ENCODE assay signal across 10 cellular contexts in genomic region chr16:46687486-46687885, GRCh38. TPM values are rescaled to one million over a fixed set of nuclear protein-coding genes. Genes with fewer than 3 reads are reported as not detected.
A peak's percentile ranks its signal among the peaks of the same experiment; 100 is the strongest.
DNase-seq lines count a peak whose midpoint lies in the region; ATAC-seq and TF ChIP-seq lines count a peak whose summit lies in the region.
"Had no signal": no experiment of that assay in that cellular context is flagged by ENCODE, and none has a peak within 500 bp of the region (broad histone marks: within the 10 kb centered on the region; RNA-seq: fewer than 3 reads in every experiment).

No MANE protein-coding gene starts in this region.

- CTCF ChIA-PET in activated CD4-positive, alpha-beta T cell treated with anti-CD3 and anti-CD28 coated beads for 36 hours (lab: Charles Lee): interaction anchor here (0.6 to 1.5 kb wide), 3 partner anchors 14 to 221 kb away, joined by 3 to 7 read pairs (median 6); no protein-coding TSS in a partner anchor

- H3K36me3 ChIP-seq in hepatocyte (replicated peaks; ENCODE audit: insufficient read depth, low read depth): no peaks in the 10 kb centered on the region
- H3K36me3 ChIP-seq in subcutaneous abdominal adipose tissue (ENCODE audit: control insufficient read depth in 5 of 5, insufficient read depth in 5 of 5, low read length in 5 of 5): no peaks in the 10 kb centered on the region

- H3K9ac ChIP-seq in subcutaneous abdominal adipose tissue (ENCODE audit: low read length in 5 of 5): peak overlapping the region in 4 of 5 donors; percentile 37 to 94 (median 89)

- peaks cover 71% of the 10 kb centered on the region for H3K79me2 ChIP-seq in hepatocyte

- POLR2A ChIA-PET in activated CD4-positive, alpha-beta T cell treated with anti-CD3 and anti-CD28 coated beads for 36 hours (lab: Charles Lee): no interaction called here

- H3K27ac ChIP-seq in VCaP (peak overlapping the region; percentile 75), hepatocyte (peak overlapping the region; percentile 93), subcutaneous abdominal adipose tissue (ENCODE audit: low read depth, low read length) (no peak overlapping the region)

- no peaks in the 10 kb centered on the region for H3K27me3 ChIP-seq in hepatocyte
- no peaks in the 10 kb centered on the region for H3K27me3 ChIP-seq in subcutaneous abdominal adipose tissue (ENCODE audit: control insufficient read depth in 5 of 5, insufficient read depth in 4 of 5, low read length in 5 of 5)

- H2AFZ ChIP-seq in hepatocyte: no peak overlapping the region

- no peak overlapping the region for H3K4me3 Mint-ChIP-seq in activated CD4-positive, alpha-beta T cell treated with anti-CD3 and anti-CD28 coated beads for 36 hours
- H3K4me3 Mint-ChIP-seq: memory B cell had no signal

- H3K27me3 Mint-ChIP-seq in activated CD4-positive, alpha-beta T cell treated with anti-CD3 and anti-CD28 coated beads for 36 hours: no peaks in the 10 kb centered on the region
- H3K27me3 Mint-ChIP-seq: memory B cell had no signal

- TF ChIP-seq CTCF in VCaP (conservative IDR thresholded peaks at IDR 0.05) (no peak), hepatocyte (IDR thresholded peaks at IDR 0.05; ENCODE audit: poor library complexity) (no peak)

- H3K4me2 ChIP-seq in hepatocyte: peak overlapping the region; percentile 78

- peaks cover 56% of the 10 kb centered on the region for H3K4me1 Mint-ChIP-seq in activated CD4-positive, alpha-beta T cell treated with anti-CD3 and anti-CD28 coated beads for 36 hours

- ATAC-seq in activated CD4-positive, alpha-beta T cell treated with anti-CD3 and anti-CD28 coated beads for 36 hours: no peak
- ATAC-seq in HG03565 (IDR thresholded peaks at IDR 0.05; ENCODE audit: unreplicated experiment): no peak
- no peak for ATAC-seq in HG02623 (IDR thresholded peaks at IDR 0.05; ENCODE audit: unreplicated experiment)

- H3K9me2 ChIP-seq in hepatocyte (replicated peaks; ENCODE audit: insufficient read depth): no peaks in the 10 kb centered on the region

- H4K20me1 ChIP-seq in hepatocyte (ENCODE audit: insufficient read depth, poor library complexity, severe bottlenecking): peaks cover 50% of the 10 kb centered on the region

- H3K27ac Mint-ChIP-seq in activated CD4-positive, alpha-beta T cell treated with anti-CD3 and anti-CD28 coated beads for 36 hours: peak overlapping the region; percentile 10
- H3K27ac Mint-ChIP-seq: memory B cell had no signal

- intact Hi-C loops in activated CD4-positive, alpha-beta T cell treated with anti-CD3 and anti-CD28 coated beads for 36 hours (cut with DNase I, micrococcal nuclease): loop anchor here (5.0 to 10.0 kb wide), 5 partner anchors 105 to 1927 kb away; partner anchors contain the start of genes ABCC11 (in 1 of the 2), LONP2 (in 1 of the 2), N4BP1 (in 1 of the 2) and SIAH1 (in 1 of the 2)

- no peaks in the 10 kb centered on the region for H3K9me3 Mint-ChIP-seq in activated CD4-positive, alpha-beta T cell treated with anti-CD3 and anti-CD28 coated beads for 36 hours (ENCODE audit: low read depth)
- H3K9me3 Mint-ChIP-seq: memory B cell had no signal

- DNase-seq in activated CD4-positive, alpha-beta T cell treated with anti-CD3 and anti-CD28 coated beads for 36 hours: no peak
- no peak for DNase-seq in activated CD4-positive, alpha-beta T cell treated with anti-CD3 and anti-CD28 coated beads, Interleukin-2, amount 50 U/mL, for 1 hour
- DNase-seq in hepatocyte (ENCODE audit: low spot score) (peak; percentile 6), occipital lobe (lab: John Stamatoyannopoulos, UW) (no peak)
- DNase-seq: NCI-H2107 had no signal

- peaks cover 18% of the 10 kb centered on the region for H3K36me3 Mint-ChIP-seq in activated CD4-positive, alpha-beta T cell treated with anti-CD3 and anti-CD28 coated beads for 36 hours (ENCODE audit: low read depth)
- H3K36me3 Mint-ChIP-seq: memory B cell had no signal

- no peaks in the 10 kb centered on the region for H3K9me3 ChIP-seq in hepatocyte (ENCODE audit: low read depth)
- no peaks in the 10 kb centered on the region for H3K9me3 ChIP-seq in subcutaneous abdominal adipose tissue (ENCODE audit: control insufficient read depth in 5 of 5, low read length in 5 of 5)

- 53% methylated on average over 9 of the region's 9 CpGs for WGBS in hepatocyte (ENCODE audit: low lambda C conversion rate, missing lambda C conversion rate)

- H3K4me1 ChIP-seq in hepatocyte (ENCODE audit: insufficient read depth) (peaks cover 27% of the 10 kb centered on the region), subcutaneous abdominal adipose tissue (ENCODE audit: control insufficient read depth in 5 of 5, insufficient read depth in 5 of 5, low read length in 5 of 5) (peaks cover 0 to 35% (median 30%) of the 10 kb centered on the region in 5 donors)

- H3K4me3 ChIP-seq in hepatocyte: peak overlapping the region; percentile 24
- peak overlapping the region; percentile 30 to 97 (median 89) for H3K4me3 ChIP-seq in subcutaneous abdominal adipose tissue (ENCODE audit: low read depth in 1 of 5, low read length in 5 of 5)

RNA-seq across cellular contexts. Expression of gene VPS35, which starts 1.5 kb away (rescaled TPM):
- 10 to 100 TPM; 60.0 to 98.4 TPM for total RNA-seq in activated CD4-positive, alpha-beta T cell treated with anti-CD3 and anti-CD28 coated beads for 36 hours
- total RNA-seq in hepatocyte (221 and 224 TPM in 2 replicates), occipital lobe (176 TPM)
- polyA plus RNA-seq in hepatocyte: 110 and 127 TPM in 2 replicates

RNA-seq across cellular contexts. Expression of gene ORC6, which starts 2.0 kb away (rescaled TPM):
- 10 to 100 TPM; 30.3 to 43.4 TPM for total RNA-seq in activated CD4-positive, alpha-beta T cell treated with anti-CD3 and anti-CD28 coated beads for 36 hours
- total RNA-seq in hepatocyte (13.8 and 15.4 TPM in 2 replicates), occipital lobe (5.0 TPM)
- polyA plus RNA-seq in hepatocyte: 11.7 and 15.8 TPM in 2 replicates
